29 cellular contexts compared by ENCODE assay signal in the genomic region with DNA sequence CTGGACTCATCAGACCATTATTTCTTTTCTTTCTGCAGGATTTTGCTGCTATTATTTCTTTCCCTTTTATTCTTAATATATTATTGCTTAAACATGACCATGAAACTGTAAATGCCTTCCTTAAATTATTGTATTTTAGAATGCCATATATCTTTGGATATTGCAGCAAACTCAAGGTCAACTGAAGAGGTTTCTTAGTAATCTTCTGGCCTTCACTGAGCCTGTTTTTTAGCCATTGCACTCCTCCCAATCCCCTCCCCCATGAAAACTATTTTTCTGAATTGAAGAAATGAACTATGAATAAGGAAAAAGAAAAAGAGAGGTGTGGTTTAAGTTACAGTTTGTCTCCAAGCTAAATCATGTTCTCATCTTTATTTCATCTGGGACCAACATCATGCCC. TPM values are rescaled to one million over a fixed set of nuclear protein-coding genes. Genes with fewer than 3 reads are reported as not detected.
"Had no signal": no experiment of that assay in that cellular context is flagged by ENCODE, and none has a peak within 500 bp of the region (broad histone marks: within the 10 kb centered on the region; RNA-seq: fewer than 3 reads in every experiment).

No MANE protein-coding gene starts in this region.

- H3K27ac ChIP-seq: adrenal gland, body of pancreas, cardiac muscle cell, colonic mucosa, epithelial cell of prostate, VCaP had no signal

- H3K9me3 ChIP-seq: adrenal gland, body of pancreas, colonic mucosa, esophagus squamous epithelium had no signal

- H3K27me3 ChIP-seq: adrenal gland, body of pancreas, cardiac muscle cell, colonic mucosa, esophagus squamous epithelium had no signal

- H3K4me1 ChIP-seq: adrenal gland, colonic mucosa had no signal

- DNase-seq: activated CD4-positive, alpha-beta T cell treated with anti-CD3 and anti-CD28 coated beads for 1 hour; activated CD4-positive, alpha-beta T cell treated with anti-CD3 and anti-CD28 coated beads for 4 hours; activated CD4-positive, alpha-beta T cell treated with anti-CD3 and anti-CD28 coated beads, Interleukin-2, amount 10 ng/mL, durations not matched to agents 7 days and 5 days; activated CD4-positive, alpha-beta T cell treated with anti-CD3 and anti-CD28 coated beads, Interleukin-2, amount 50 U/mL, for 48 hours; activated CD8-positive, alpha-beta memory T cell treated with anti-CD3 and anti-CD28 coated beads for 24 hours; activated CD8-positive, alpha-beta T cell treated with anti-CD3 and anti-CD28 coated beads for 36 hours; activated effector memory CD4-positive, alpha-beta T cell treated with Interleukin-2 at 50 U/mL for 16 hours; activated gamma-delta T cell treated with Interleukin-2 at 50 U/mL for 16 hours; activated naive CD4-positive, alpha-beta T cell treated with anti-CD3 and anti-CD28 coated beads, Interleukin-2, amount 50 U/mL, for 16 hours; activated naive CD4-positive, alpha-beta T cell treated with Interleukin-2 at 50 U/mL for 16 hours; activated naive CD8-positive, alpha-beta T cell treated with anti-CD3 and anti-CD28 coated beads, Interleukin-2, amount 50 U/mL, for 24 hours; activated T-cell treated with anti-CD3 and anti-CD28 coated beads, Interleukin-2, amount 50 U/mL, for 4 hours; amygdala; aorta; body of pancreas; central memory CD4-positive, alpha-beta T cell; cerebellar nuclear complex; colonic mucosa; effector CD8-positive, alpha-beta T cell; esophagus squamous epithelium; foreskin melanocyte; T-helper 2 cell had no signal

- H3K4me3 ChIP-seq: adrenal gland, body of pancreas, cardiac muscle cell, colonic mucosa, esophagus squamous epithelium had no signal

- ATAC-seq: activated CD8-positive, alpha-beta T cell treated with anti-CD3 and anti-CD28 coated beads for 36 hours; activated naive CD8-positive, alpha-beta T cell treated with anti-CD3 and anti-CD28 coated beads, Interleukin-2, amount 50 U/mL, for 24 hours; activated T-cell treated with anti-CD3 and anti-CD28 coated beads, Interleukin-2, amount 50 U/mL, for 4 hours; activated T-helper 17 cell treated with anti-CD3 and anti-CD28 coated beads, Interleukin-2, amount 50 U/mL, for 72 hours; WTC11 had no signal

- H3K36me3 ChIP-seq: adrenal gland, cardiac muscle cell, colonic mucosa, esophagus squamous epithelium had no signal

RNA-seq across cellular contexts. Expression of a gene that starts 51.2 kb away (rescaled TPM):
- total RNA-seq: cardiac muscle cell, endothelial cell of umbilical vein, WTC11 had no signal
- polyA plus RNA-seq: cardiac muscle cell had no signal
